In genomic region chr5:36704131-36704530, GRCh38 we compare ENCODE assay signal across 29 cellular contexts.
"Had no signal": no experiment of that assay in that cellular context is flagged by ENCODE, and none has a peak within 500 bp of the region (broad histone marks: within the 10 kb centered on the region; RNA-seq: fewer than 3 reads in every experiment).

No MANE protein-coding gene starts in this region.

- H3K4me1 ChIP-seq: suprapubic skin, tibial artery had no signal

- ATAC-seq: activated CD8-positive, alpha-beta memory T cell treated with anti-CD3 and anti-CD28 coated beads, Interleukin-2, amount 10 ng/mL, durations not matched to agents 7 days and 5 days; activated CD8-positive, alpha-beta T cell treated with anti-CD3 and anti-CD28 coated beads for 36 hours; activated T-cell treated with anti-CD3 and anti-CD28 coated beads, Interleukin-2, amount 50 U/mL, for 72 hours; gastrocnemius medialis; stimulated activated naive B cell treated with anti-CD40 and anti-IgM and Interleukin-4, amounts not matched to agents 10 μg/mL and 1 μg/mL and 100 μg/mL, for 72 hours; T-cell; WTC11 had no signal

- FAIRE-seq: colon, endometrium, TTC549 had no signal

- H3K27ac ChIP-seq: epithelial cell of prostate, gastrocnemius medialis, suprapubic skin, tibial artery, upper lobe of right lung had no signal

- H3K27me3 ChIP-seq: gastrocnemius medialis, neutrophil, suprapubic skin, tibial artery, upper lobe of right lung had no signal

- H3K9me3 ChIP-seq: gastrocnemius medialis, neutrophil, suprapubic skin, upper lobe of right lung had no signal

- H3K4me3 ChIP-seq: gastrocnemius medialis, suprapubic skin, tibial artery, upper lobe of right lung had no signal

- DNase-seq: activated CD4-positive, alpha-beta T cell treated with anti-CD3 and anti-CD28 coated beads, Interleukin-2, amount 50 U/mL, for 1 hour; activated CD8-positive, alpha-beta memory T cell treated with anti-CD3 and anti-CD28 coated beads, Interleukin-2, amount 10 ng/mL, durations not matched to agents 7 days and 5 days; activated CD8-positive, alpha-beta T cell treated with anti-CD3 and anti-CD28 coated beads for 36 hours; activated effector memory CD4-positive, alpha-beta T cell treated with Interleukin-2 at 50 U/mL for 16 hours; activated naive CD4-positive, alpha-beta T cell treated with anti-CD3 and anti-CD28 coated beads for 36 hours; activated naive CD8-positive, alpha-beta T cell treated with anti-CD3 and anti-CD28 coated beads, Interleukin-2, amount 10 ng/mL, durations not matched to agents 7 days and 5 days; activated T-cell treated with anti-CD3 and anti-CD28 coated beads, Interleukin-2, amount 50 U/mL, for 72 hours; amygdala; dermis blood vessel endothelial cell; effector CD4-positive, alpha-beta T cell; gastrocnemius medialis; glutamatergic neuron; mammary epithelial cell; naive B cell; nephron progenitor cell; retina; stimulated activated CD4-positive, alpha-beta T cell treated with anti-CD3 and anti-CD28 coated beads, Interleukin-15, amount 100 ng/mL, for 24 hours; stimulated activated CD4-positive, alpha-beta T cell treated with anti-CD3 and anti-CD28 coated beads, Interleukin-2, amount 100 ng/mL, for 24 hours; stimulated activated naive B cell treated with anti-CD40 and anti-IgM and Interleukin-4, amounts not matched to agents 10 μg/mL and 1 μg/mL and 100 μg/mL, for 72 hours; T-cell; tibial artery; upper lobe of right lung had no signal

- H3K36me3 ChIP-seq: gastrocnemius medialis, suprapubic skin, tibial artery, upper lobe of right lung had no signal
